In the genomic region with DNA sequence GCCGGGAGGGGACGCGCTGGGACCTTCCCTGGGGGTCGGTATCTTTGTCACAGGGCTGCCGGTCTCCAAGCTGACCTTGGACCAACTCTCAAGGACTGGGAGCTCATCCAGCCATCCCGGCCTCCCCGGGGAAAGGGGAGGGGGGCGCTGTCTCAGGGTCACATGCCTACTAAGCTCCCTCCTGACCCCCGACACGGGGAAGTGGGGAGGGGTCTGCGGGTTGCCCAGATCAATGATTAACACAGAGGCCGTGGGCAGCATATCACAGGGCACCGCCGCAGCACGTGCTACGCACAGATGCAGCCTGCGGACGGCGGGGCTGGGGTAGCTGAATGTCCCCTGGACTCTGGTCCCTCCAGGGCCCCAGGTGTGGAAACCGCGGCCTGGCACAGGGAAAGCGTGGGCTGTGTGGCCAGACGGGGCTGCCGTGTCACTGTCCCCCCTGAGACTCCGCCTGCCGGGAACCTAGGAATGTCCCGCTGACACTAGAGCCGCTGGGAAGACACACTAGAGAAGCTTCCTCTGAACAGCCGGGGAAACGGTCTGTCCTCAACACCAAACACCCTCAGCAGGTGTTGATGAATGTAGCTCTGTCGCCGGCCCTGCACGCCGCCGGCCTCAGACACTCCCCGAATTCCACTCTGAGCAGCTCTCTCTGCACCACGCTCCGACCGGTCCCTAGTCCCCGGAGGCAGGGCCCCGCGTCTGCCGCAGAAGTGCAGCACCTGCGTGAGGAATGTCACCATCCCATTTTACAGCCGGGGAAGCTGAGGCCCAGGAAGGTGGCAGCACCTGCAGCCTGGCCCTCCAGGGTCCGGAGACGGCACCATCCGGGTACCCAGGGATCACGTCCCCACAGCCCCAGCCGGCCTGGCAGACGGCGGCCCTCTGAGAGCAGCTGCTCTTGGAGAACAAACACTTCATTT, we compare ENCODE assay signal across 1 cellular context.
TF ChIP-seq lines count a peak whose summit lies in the region.

No MANE protein-coding gene starts in this region.

TF ChIP-seq in HepG2, 621 proteins besides CTCF, POLR2A, EP300 and RAD21 (continued from another document and continues in another):
- TF ChIP-seq KDM5A (IDR thresholded peaks at IDR 0.05; ENCODE audit: borderline replicate concordance, low read length) (no peak), ZKSCAN8 (CRISPR knock-in tag; IDR thresholded peaks at IDR 0.05; ENCODE audit: borderline replicate concordance) (no peak; the same call in 1 of the 2 replicates), NRL (CRISPR knock-in tag; IDR thresholded peaks at IDR 0.05; ENCODE audit: borderline replicate concordance) (no peak), NR2C2 (CRISPR knock-in tag; IDR thresholded peaks at IDR 0.05; ENCODE audit: borderline replicate concordance) (peak; percentile 68), MATR3 (CRISPR knock-in tag; IDR thresholded peaks at IDR 0.05) (no peak), KAT8 (CRISPR knock-in tag; IDR thresholded peaks at IDR 0.05) (peak; percentile 60; the same call in 1 of the 2 replicates), MXD4 (CRISPR knock-in tag; IDR thresholded peaks at IDR 0.05) (peak; percentile 14; the same call in 1 of the 2 replicates), SOX13 (IDR thresholded peaks at IDR 0.05) (no peak), SOX13 (CRISPR knock-in tag; conservative IDR thresholded peaks at IDR 0.05 in 1 of 2, IDR thresholded peaks at IDR 0.05 in 1 of 2) (peak in 1 of 2 experiments; percentile 65; a peak in 2 of 4 replicates), MYNN (CRISPR knock-in tag; IDR thresholded peaks at IDR 0.05; ENCODE audit: low read depth) (no peak), RXRB (CRISPR knock-in tag; IDR thresholded peaks at IDR 0.05; ENCODE audit: borderline replicate concordance) (peak; percentile 40; the same call in 1 of the 2 replicates), SPEN (CRISPR knock-in tag; IDR thresholded peaks at IDR 0.05; ENCODE audit: low read depth) (peak; percentile 24; the same call in 1 of the 2 replicates), ZMYM3 (CRISPR knock-in tag; IDR thresholded peaks at IDR 0.05) (peak; percentile 97), GFI1 (CRISPR knock-in tag; IDR thresholded peaks at IDR 0.05; ENCODE audit: borderline replicate concordance) (peak; percentile 39; the same call in 1 of the 2 replicates), SMAD9 (CRISPR knock-in tag; IDR thresholded peaks at IDR 0.05) (no peak), HOXA9 (CRISPR knock-in tag; IDR thresholded peaks at IDR 0.05; ENCODE audit: borderline replicate concordance) (no peak), AGO2 (optimal IDR thresholded peaks at IDR 0.05; ENCODE audit: low read depth, low read length) (peak; percentile 70), BCL6 (CRISPR knock-in tag; IDR thresholded peaks at IDR 0.05) (peak; percentile 42), ZNF607 (CRISPR knock-in tag; IDR thresholded peaks at IDR 0.05; ENCODE audit: borderline replicate concordance) (0 out of 2 replicates have a peak, but pooled peaks have one; percentile 34), PHF21A (CRISPR knock-in tag; IDR thresholded peaks at IDR 0.05) (peak; percentile 76), MAZ (IDR thresholded peaks at IDR 0.05; ENCODE audit: borderline replicate concordance, low read depth, low read length) (0 out of 2 replicates have a peak, but pooled peaks have one; percentile 19), MAZ (CRISPR knock-in tag; IDR thresholded peaks at IDR 0.05; ENCODE audit: low read depth) (peak; percentile 80), YEATS2 (CRISPR knock-in tag; IDR thresholded peaks at IDR 0.05; ENCODE audit: borderline replicate concordance) (peak; percentile 28; the same call in 1 of the 2 replicates), PRMT3 (CRISPR knock-in tag; IDR thresholded peaks at IDR 0.05; ENCODE audit: borderline replicate concordance, low read depth) (no peak), ZBTB20 (CRISPR knock-in tag; IDR thresholded peaks at IDR 0.05; ENCODE audit: borderline replicate concordance, low read depth) (peak; percentile 46; the same call in 1 of the 2 replicates), ZBTB7B (CRISPR knock-in tag; IDR thresholded peaks at IDR 0.05) (peak; percentile 61), ZNF644 (CRISPR knock-in tag; IDR thresholded peaks at IDR 0.05; ENCODE audit: low read depth) (no peak), KLF6 (CRISPR knock-in tag; IDR thresholded peaks at IDR 0.05) (peak; percentile 87), ZBTB8A (CRISPR knock-in tag; IDR thresholded peaks at IDR 0.05; ENCODE audit: borderline replicate concordance, low read depth) (0 out of 2 replicates have a peak, but pooled peaks have one; percentile 60), ZFP37 (CRISPR knock-in tag; IDR thresholded peaks at IDR 0.05; ENCODE audit: borderline replicate concordance) (no peak), ATF1 (CRISPR knock-in tag; IDR thresholded peaks at IDR 0.05) (no peak), MED1 (CRISPR knock-in tag; IDR thresholded peaks at IDR 0.05) (peak; percentile 76), ZNF746 (CRISPR knock-in tag; IDR thresholded peaks at IDR 0.05) (peak; percentile 78; the same call in 1 of the 2 replicates), ZMYM2 (CRISPR knock-in tag; IDR thresholded peaks at IDR 0.05) (peak; percentile 71), TAF15 (IDR thresholded peaks at IDR 0.05; ENCODE audit: low read depth, low read length, poor library complexity, severe bottlenecking) (peak; percentile 17), HOXA3 (CRISPR knock-in tag; IDR thresholded peaks at IDR 0.05) (peak; percentile 64; the same call in 1 of the 2 replicates), HNRNPL (IDR thresholded peaks at IDR 0.05; ENCODE audit: low read depth, low read length) (peak; percentile 51; the same call in 1 of the 2 replicates), ZNF430 (CRISPR knock-in tag; IDR thresholded peaks at IDR 0.05) (peak; percentile 73; the same call in 1 of the 2 replicates), ZNF589 (CRISPR knock-in tag; conservative IDR thresholded peaks at IDR 0.05) (peak; percentile 48; the same call in 1 of the 2 replicates), ERF (CRISPR knock-in tag; IDR thresholded peaks at IDR 0.05) (peak; percentile 52; the same call in 1 of the 2 replicates), ZNF234 (CRISPR knock-in tag; conservative IDR thresholded peaks at IDR 0.05) (no peak), NONO (IDR thresholded peaks at IDR 0.05) (no peak), NONO (CRISPR knock-in tag; conservative IDR thresholded peaks at IDR 0.05) (no peak; the same call in 1 of the 2 replicates), ZNF274 (CRISPR knock-in tag; IDR thresholded peaks at IDR 0.05) (no peak), TSC22D2 (CRISPR knock-in tag; IDR thresholded peaks at IDR 0.05; ENCODE audit: borderline replicate concordance) (no peak), ZSCAN31 (CRISPR knock-in tag; IDR thresholded peaks at IDR 0.05; ENCODE audit: low read depth) (peak; percentile 70; the same call in 1 of the 2 replicates), FOSL1 (CRISPR knock-in tag; IDR thresholded peaks at IDR 0.05; ENCODE audit: borderline replicate concordance) (no peak), RARA (CRISPR knock-in tag; IDR thresholded peaks at IDR 0.05) (peak; percentile 59; the same call in 1 of the 2 replicates), EHMT2 (IDR thresholded peaks at IDR 0.05; ENCODE audit: borderline replicate concordance, low read depth, low read length) (no peak)
- TF ChIP-seq, protein P1, sequence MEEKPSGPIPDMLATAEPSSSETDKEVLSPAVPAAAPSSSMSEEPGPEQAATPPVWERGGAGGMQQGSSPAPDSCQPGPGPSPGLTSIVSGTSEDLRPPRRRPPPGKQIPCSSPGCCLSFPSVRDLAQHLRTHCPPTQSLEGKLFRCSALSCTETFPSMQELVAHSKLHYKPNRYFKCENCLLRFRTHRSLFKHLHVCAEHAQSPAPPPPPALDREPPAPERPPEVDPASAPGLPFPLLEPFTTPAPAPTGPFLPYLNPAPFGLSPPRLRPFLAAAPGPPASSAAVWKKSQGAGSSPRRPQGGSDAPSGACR (CRISPR knock-in tag; IDR thresholded peaks at IDR 0.05) = no peak
- TF ChIP-seq, protein P2, sequence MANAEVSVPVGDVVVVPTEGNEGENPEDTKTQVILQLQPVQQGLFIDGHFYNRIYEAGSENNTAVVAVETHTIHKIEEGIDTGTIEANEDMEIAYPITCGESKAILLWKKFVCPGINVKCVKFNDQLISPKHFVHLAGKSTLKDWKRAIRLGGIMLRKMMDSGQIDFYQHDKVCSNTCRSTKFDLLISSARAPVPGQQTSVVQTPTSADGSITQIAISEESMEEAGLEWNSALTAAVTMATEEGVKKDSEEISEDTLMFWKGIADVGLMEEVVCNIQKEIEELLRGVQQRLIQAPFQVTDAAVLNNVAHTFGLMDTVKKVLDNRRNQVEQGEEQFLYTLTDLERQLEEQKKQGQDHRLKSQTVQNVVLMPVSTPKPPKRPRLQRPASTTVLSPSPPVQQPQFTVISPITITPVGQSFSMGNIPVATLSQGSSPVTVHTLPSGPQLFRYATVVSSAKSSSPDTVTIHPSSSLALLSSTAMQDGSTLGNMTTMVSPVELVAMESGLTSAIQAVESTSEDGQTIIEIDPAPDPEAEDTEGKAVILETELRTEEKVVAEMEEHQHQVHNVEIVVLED (CRISPR knock-in tag; IDR thresholded peaks at IDR 0.05; ENCODE audit: borderline replicate concordance) = peak; percentile 67; the same call in 1 of the 2 replicates
- TF ChIP-seq, protein P3, sequence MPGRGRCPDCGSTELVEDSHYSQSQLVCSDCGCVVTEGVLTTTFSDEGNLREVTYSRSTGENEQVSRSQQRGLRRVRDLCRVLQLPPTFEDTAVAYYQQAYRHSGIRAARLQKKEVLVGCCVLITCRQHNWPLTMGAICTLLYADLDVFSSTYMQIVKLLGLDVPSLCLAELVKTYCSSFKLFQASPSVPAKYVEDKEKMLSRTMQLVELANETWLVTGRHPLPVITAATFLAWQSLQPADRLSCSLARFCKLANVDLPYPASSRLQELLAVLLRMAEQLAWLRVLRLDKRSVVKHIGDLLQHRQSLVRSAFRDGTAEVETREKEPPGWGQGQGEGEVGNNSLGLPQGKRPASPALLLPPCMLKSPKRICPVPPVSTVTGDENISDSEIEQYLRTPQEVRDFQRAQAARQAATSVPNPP (CRISPR knock-in tag; IDR thresholded peaks at IDR 0.05) = no peak
- TF ChIP-seq, protein P4, sequence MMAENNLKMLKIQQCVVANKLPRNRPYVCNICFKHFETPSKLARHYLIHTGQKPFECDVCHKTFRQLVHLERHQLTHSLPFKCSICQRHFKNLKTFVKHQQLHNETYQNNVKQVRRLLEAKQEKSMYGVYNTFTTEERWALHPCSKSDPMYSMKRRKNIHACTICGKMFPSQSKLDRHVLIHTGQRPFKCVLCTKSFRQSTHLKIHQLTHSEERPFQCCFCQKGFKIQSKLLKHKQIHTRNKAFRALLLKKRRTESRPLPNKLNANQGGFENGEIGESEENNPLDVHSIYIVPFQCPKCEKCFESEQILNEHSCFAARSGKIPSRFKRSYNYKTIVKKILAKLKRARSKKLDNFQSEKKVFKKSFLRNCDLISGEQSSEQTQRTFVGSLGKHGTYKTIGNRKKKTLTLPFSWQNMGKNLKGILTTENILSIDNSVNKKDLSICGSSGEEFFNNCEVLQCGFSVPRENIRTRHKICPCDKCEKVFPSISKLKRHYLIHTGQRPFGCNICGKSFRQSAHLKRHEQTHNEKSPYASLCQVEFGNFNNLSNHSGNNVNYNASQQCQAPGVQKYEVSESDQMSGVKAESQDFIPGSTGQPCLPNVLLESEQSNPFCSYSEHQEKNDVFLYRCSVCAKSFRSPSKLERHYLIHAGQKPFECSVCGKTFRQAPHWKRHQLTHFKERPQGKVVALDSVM (CRISPR knock-in tag; IDR thresholded peaks at IDR 0.05) = peak; percentile 78
- TF ChIP-seq, protein P5, sequence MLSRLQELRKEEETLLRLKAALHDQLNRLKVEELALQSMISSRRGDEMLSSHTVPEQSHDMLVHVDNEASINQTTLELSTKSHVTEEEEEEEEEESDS (CRISPR knock-in tag; IDR thresholded peaks at IDR 0.05; ENCODE audit: borderline replicate concordance) = no peak
- TF ChIP-seq, protein P6, sequence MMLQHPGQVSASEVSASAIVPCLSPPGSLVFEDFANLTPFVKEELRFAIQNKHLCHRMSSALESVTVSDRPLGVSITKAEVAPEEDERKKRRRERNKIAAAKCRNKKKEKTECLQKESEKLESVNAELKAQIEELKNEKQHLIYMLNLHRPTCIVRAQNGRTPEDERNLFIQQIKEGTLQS (CRISPR knock-in tag; IDR thresholded peaks at IDR 0.05) = no peak
- TF ChIP-seq, protein P7, sequence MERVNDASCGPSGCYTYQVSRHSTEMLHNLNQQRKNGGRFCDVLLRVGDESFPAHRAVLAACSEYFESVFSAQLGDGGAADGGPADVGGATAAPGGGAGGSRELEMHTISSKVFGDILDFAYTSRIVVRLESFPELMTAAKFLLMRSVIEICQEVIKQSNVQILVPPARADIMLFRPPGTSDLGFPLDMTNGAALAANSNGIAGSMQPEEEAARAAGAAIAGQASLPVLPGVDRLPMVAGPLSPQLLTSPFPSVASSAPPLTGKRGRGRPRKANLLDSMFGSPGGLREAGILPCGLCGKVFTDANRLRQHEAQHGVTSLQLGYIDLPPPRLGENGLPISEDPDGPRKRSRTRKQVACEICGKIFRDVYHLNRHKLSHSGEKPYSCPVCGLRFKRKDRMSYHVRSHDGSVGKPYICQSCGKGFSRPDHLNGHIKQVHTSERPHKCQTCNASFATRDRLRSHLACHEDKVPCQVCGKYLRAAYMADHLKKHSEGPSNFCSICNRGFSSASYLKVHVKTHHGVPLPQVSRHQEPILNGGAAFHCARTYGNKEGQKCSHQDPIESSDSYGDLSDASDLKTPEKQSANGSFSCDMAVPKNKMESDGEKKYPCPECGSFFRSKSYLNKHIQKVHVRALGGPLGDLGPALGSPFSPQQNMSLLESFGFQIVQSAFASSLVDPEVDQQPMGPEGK (CRISPR knock-in tag; IDR thresholded peaks at IDR 0.05) = peak; percentile 86
- TF ChIP-seq, protein P8, sequence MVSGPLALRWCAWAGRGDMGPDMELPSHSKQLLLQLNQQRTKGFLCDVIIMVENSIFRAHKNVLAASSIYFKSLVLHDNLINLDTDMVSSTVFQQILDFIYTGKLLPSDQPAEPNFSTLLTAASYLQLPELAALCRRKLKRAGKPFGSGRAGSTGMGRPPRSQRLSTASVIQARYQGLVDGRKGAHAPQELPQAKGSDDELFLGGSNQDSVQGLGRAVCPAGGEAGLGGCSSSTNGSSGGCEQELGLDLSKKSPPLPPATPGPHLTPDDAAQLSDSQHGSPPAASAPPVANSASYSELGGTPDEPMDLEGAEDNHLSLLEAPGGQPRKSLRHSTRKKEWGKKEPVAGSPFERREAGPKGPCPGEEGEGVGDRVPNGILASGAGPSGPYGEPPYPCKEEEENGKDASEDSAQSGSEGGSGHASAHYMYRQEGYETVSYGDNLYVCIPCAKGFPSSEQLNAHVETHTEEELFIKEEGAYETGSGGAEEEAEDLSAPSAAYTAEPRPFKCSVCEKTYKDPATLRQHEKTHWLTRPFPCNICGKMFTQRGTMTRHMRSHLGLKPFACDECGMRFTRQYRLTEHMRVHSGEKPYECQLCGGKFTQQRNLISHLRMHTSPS (CRISPR knock-in tag; IDR thresholded peaks at IDR 0.05; ENCODE audit: low read depth) = peak; percentile 94
- TF ChIP-seq, protein P9, sequence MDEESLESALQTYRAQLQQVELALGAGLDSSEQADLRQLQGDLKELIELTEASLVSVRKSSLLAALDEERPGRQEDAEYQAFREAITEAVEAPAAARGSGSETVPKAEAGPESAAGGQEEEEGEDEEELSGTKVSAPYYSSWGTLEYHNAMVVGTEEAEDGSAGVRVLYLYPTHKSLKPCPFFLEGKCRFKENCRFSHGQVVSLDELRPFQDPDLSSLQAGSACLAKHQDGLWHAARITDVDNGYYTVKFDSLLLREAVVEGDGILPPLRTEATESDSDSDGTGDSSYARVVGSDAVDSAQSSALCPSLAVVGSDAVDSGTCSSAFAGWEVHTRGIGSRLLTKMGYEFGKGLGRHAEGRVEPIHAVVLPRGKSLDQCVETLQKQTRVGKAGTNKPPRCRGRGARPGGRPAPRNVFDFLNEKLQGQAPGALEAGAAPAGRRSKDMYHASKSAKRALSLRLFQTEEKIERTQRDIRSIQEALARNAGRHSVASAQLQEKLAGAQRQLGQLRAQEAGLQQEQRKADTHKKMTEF (CRISPR knock-in tag; IDR thresholded peaks at IDR 0.05) = 0 out of 2 replicates have a peak, but pooled peaks have one; percentile 73
